ENCODE assay signal across 9 cellular contexts in the genomic region with DNA sequence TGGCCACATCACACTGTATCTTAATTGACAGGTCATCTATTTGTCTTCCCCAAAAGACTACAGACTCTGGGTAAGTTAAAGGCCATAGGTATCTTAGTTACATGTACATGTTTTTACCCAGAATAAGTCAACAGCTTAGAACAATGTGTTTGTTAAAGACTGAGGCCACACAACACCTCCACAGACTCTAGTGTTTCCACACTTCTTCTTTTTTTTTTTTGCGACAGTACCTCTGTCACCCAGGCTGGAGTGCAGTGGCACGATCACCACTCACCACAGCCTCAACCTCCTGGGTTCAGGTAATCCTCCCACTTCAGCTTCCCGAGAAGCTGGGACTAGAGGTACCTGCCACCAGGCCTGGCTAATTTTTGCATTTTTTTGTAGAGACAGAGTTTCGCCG. TPM values are rescaled to one million over a fixed set of nuclear protein-coding genes. Genes with fewer than 3 reads are reported as not detected.
DNase-seq lines count a peak whose midpoint lies in the region; ATAC-seq and TF ChIP-seq lines count a peak whose summit lies in the region.
"Had no signal": no experiment of that assay in that cellular context is flagged by ENCODE, and none has a peak within 500 bp of the region (broad histone marks: within the 10 kb centered on the region; RNA-seq: fewer than 3 reads in every experiment).

No MANE protein-coding gene starts in this region.

- no peak overlapping the region for H2BK12ac ChIP-seq in mesenchymal stem cell (ENCODE audit: low read length in 2 of 2)

- H4K91ac ChIP-seq in mesenchymal stem cell (ENCODE audit: low read length): no peak overlapping the region

- H3K4me1 ChIP-seq in BE2C: no peaks in the 10 kb centered on the region
- peaks cover 6% of the 10 kb centered on the region for H3K4me1 ChIP-seq in mesenchymal stem cell (ENCODE audit: control insufficient read depth, insufficient read depth, low read depth, low read length)

- H4K8ac ChIP-seq in mesenchymal stem cell (ENCODE audit: low read length): no peak overlapping the region

- H3K4ac ChIP-seq in mesenchymal stem cell (ENCODE audit: low read depth in 1 of 2, low read length in 2 of 2): no peak overlapping the region

- TF ChIP-seq CTCF in BE2C (IDR thresholded peaks at IDR 0.05; ENCODE audit: low read depth, low read length): no peak
- TF ChIP-seq CTCF in HFF-Myc (IDR thresholded peaks at IDR 0.05; ENCODE audit: low read depth, low read length, missing control alignments): no peak

- H3K36me3 Mint-ChIP-seq in activated T-helper 17 cell treated with anti-CD3 and anti-CD28 coated beads, Interleukin-2, amount 50 U/mL, for 72 hours (ENCODE audit: low read depth): peaks cover 72% of the 10 kb centered on the region

- peak overlapping the region; percentile 87 for H3K4me3 Mint-ChIP-seq in activated T-helper 17 cell treated with anti-CD3 and anti-CD28 coated beads, Interleukin-2, amount 50 U/mL, for 72 hours

- H3K9ac ChIP-seq in mesenchymal stem cell (ENCODE audit: low read length): peak overlapping the region; percentile 99

- H3K23ac ChIP-seq in mesenchymal stem cell (ENCODE audit: low read length in 2 of 2): no peak overlapping the region

- no peaks in the 10 kb centered on the region for H3K27me3 ChIP-seq in BE2C
- no peaks in the 10 kb centered on the region for H3K27me3 ChIP-seq in mesenchymal stem cell (ENCODE audit: control insufficient read depth in 1 of 2, insufficient read depth in 1 of 2, low read length in 2 of 2)

- H2AFZ ChIP-seq in mesenchymal stem cell (ENCODE audit: low read depth, low read length): no peak overlapping the region

- no peak overlapping the region for H3K18ac ChIP-seq in mesenchymal stem cell (ENCODE audit: low read depth in 1 of 2, low read length in 2 of 2)

- no peak overlapping the region for H2BK5ac ChIP-seq in mesenchymal stem cell (ENCODE audit: low read depth, low read length, poor library complexity, severe bottlenecking)

- DNase-seq in BE2C (no peak), HFF-Myc (ENCODE audit: extremely low read depth, low read depth) (no peak), mesenchymal stem cell (no peak), AG08395 (ENCODE audit: low spot score) (no peak), medulla oblongata (ENCODE audit: extremely low spot score) (no peak), COR-L47 (lab: John Stamatoyannopoulos, UW) (no peak)
- DNase-seq: NCI-H146 had no signal

- H3K14ac ChIP-seq in mesenchymal stem cell (ENCODE audit: low read length in 2 of 2): no peak overlapping the region

- H3K27ac Mint-ChIP-seq in activated T-helper 17 cell treated with anti-CD3 and anti-CD28 coated beads, Interleukin-2, amount 50 U/mL, for 72 hours: no peak overlapping the region

- H3K27ac ChIP-seq in mesenchymal stem cell (ENCODE audit: low read length, poor library complexity, severe bottlenecking): no peak overlapping the region

- peaks cover 27% of the 10 kb centered on the region for H3K79me1 ChIP-seq in mesenchymal stem cell (replicated peaks; ENCODE audit: low read length, poor library complexity, severe bottlenecking)

- no peak overlapping the region for H2BK15ac ChIP-seq in mesenchymal stem cell (ENCODE audit: low read depth, poor library complexity, severe bottlenecking)

- H3K9me3 Mint-ChIP-seq in activated T-helper 17 cell treated with anti-CD3 and anti-CD28 coated beads, Interleukin-2, amount 50 U/mL, for 72 hours: no peaks in the 10 kb centered on the region

- H3K9me3 ChIP-seq in BE2C (no peaks in the 10 kb centered on the region), mesenchymal stem cell (ENCODE audit: control insufficient read depth, low read length) (no peaks in the 10 kb centered on the region)

- 81% methylated on average over 5 of the region's 5 CpGs for WGBS in mesenchymal stem cell

- H3K27me3 Mint-ChIP-seq in activated T-helper 17 cell treated with anti-CD3 and anti-CD28 coated beads, Interleukin-2, amount 50 U/mL, for 72 hours: no peaks in the 10 kb centered on the region

- no peak overlapping the region for H2AK5ac ChIP-seq in mesenchymal stem cell (ENCODE audit: low read length, severe bottlenecking)

- H3K4me2 ChIP-seq in mesenchymal stem cell (ENCODE audit: low read length, poor library complexity, severe bottlenecking): no peak overlapping the region

- peak overlapping the region; percentile 92; the same call in 1 of the 2 replicates for H3K4me3 ChIP-seq in BE2C (ENCODE audit: low read depth, low read length)
- H3K4me3 ChIP-seq in HFF-Myc (replicated peaks; ENCODE audit: low read depth, low read length): peak overlapping the region; percentile 73
- H3K4me3 ChIP-seq in mesenchymal stem cell (ENCODE audit: insufficient read depth in 1 of 2, low read depth in 1 of 2, low read length in 2 of 2): peak overlapping the region in 1 of 2 experiments; percentile 92

- H3K36me3 ChIP-seq in BE2C (peaks cover 14% of the 10 kb centered on the region), mesenchymal stem cell (ENCODE audit: control insufficient read depth in 1 of 2, insufficient read depth in 2 of 2, low read depth in 1 of 2, low read length in 2 of 2) (peaks cover under 1 to 16% of the 10 kb centered on the region in 2 experiments)

- H2BK120ac ChIP-seq in mesenchymal stem cell (ENCODE audit: low read depth, low read length): no peak overlapping the region

- peaks cover 4% of the 10 kb centered on the region for H3K4me1 Mint-ChIP-seq in activated T-helper 17 cell treated with anti-CD3 and anti-CD28 coated beads, Interleukin-2, amount 50 U/mL, for 72 hours

- no peak for ATAC-seq in activated T-helper 17 cell treated with anti-CD3 and anti-CD28 coated beads, Interleukin-2, amount 50 U/mL, for 72 hours (replicated peaks)
- no peak for ATAC-seq in GM18511 (IDR thresholded peaks at IDR 0.05; ENCODE audit: unreplicated experiment)

RNA-seq across cellular contexts. Expression of gene GPN3, which starts 1.3 kb away (rescaled TPM):
- 45.2 TPM for polyA plus RNA-seq in BE2C (2012; ENCODE audit: insufficient read depth, insufficient read length, low read depth)
- total RNA-seq in activated T-helper 17 cell treated with anti-CD3 and anti-CD28 coated beads, Interleukin-2, amount 50 U/mL, for 72 hours: 10 to 100 TPM; 31.4 to 41.8 TPM
- 16.2 TPM for polyA plus RNA-seq in mesenchymal stem cell (2013, experiment 1 of 2)
- polyA plus RNA-seq in mesenchymal stem cell (2013, experiment 2 of 2): 16.4 TPM

RNA-seq across cellular contexts. Expression of gene FAM216A, which starts 1.9 kb away (rescaled TPM):
- polyA plus RNA-seq in BE2C (2012; ENCODE audit: insufficient read depth, insufficient read length, low read depth): 21.5 TPM
- 10 to 100 TPM; 29.0 to 37.1 TPM for total RNA-seq in activated T-helper 17 cell treated with anti-CD3 and anti-CD28 coated beads, Interleukin-2, amount 50 U/mL, for 72 hours
- 10.5 TPM for polyA plus RNA-seq in mesenchymal stem cell (2013, experiment 1 of 2)
- 10.8 TPM for polyA plus RNA-seq in mesenchymal stem cell (2013, experiment 2 of 2)

RNA-seq across cellular contexts. Expression of gene ARPC3, which starts 16.7 kb away (rescaled TPM):
- 147 TPM for polyA plus RNA-seq in BE2C (2012; ENCODE audit: insufficient read depth, insufficient read length, low read depth)
- 100 to 1,000 TPM; 259 to 325 TPM for total RNA-seq in activated T-helper 17 cell treated with anti-CD3 and anti-CD28 coated beads, Interleukin-2, amount 50 U/mL, for 72 hours
- 424 TPM for polyA plus RNA-seq in mesenchymal stem cell (2013, experiment 1 of 2)
- 435 TPM for polyA plus RNA-seq in mesenchymal stem cell (2013, experiment 2 of 2)

RNA-seq across cellular contexts. Expression of gene VPS29, which starts 35.1 kb away (rescaled TPM):
- 50.9 TPM for polyA plus RNA-seq in BE2C (2012; ENCODE audit: insufficient read depth, insufficient read length, low read depth)
- 100 to 1,000 TPM; 103 to 125 TPM for total RNA-seq in activated T-helper 17 cell treated with anti-CD3 and anti-CD28 coated beads, Interleukin-2, amount 50 U/mL, for 72 hours
- 138 TPM for polyA plus RNA-seq in mesenchymal stem cell (2013, experiment 1 of 2)
- 144 TPM for polyA plus RNA-seq in mesenchymal stem cell (2013, experiment 2 of 2)

RNA-seq across cellular contexts. Expression of gene RAD9B, which starts 35.3 kb away (rescaled TPM):
- polyA plus RNA-seq in BE2C (2012; ENCODE audit: insufficient read depth, insufficient read length, low read depth): 0.22 TPM
- total RNA-seq in activated T-helper 17 cell treated with anti-CD3 and anti-CD28 coated beads, Interleukin-2, amount 50 U/mL, for 72 hours: 1 to 10 TPM; 1.5 to 2.5 TPM
- polyA plus RNA-seq in mesenchymal stem cell (2013, experiment 1 of 2): 0.10 TPM
- 0.10 TPM for polyA plus RNA-seq in mesenchymal stem cell (2013, experiment 2 of 2)
